Comparison of ENCODE assay signal across 8 cellular contexts in genomic region chr11:72238040-72238450, GRCh38. TPM values are rescaled to one million over a fixed set of nuclear protein-coding genes. Genes with fewer than 3 reads are reported as not detected.
DNase-seq lines count a peak whose midpoint lies in the region; ATAC-seq lines count a peak whose summit lies in the region.

No MANE protein-coding gene starts in this region.

- ATAC-seq in T-cell (replicated peaks in 1 of 4) (peak; percentile 53 to 63 (median 54)), left colon (peak; percentile 66), GM21528 (IDR thresholded peaks at IDR 0.05; ENCODE audit: low FRiP score, unreplicated experiment) (no peak)

- no peak overlapping the region for H3K27ac Mint-ChIP-seq in T-cell

- CTCF ChIA-PET in T-cell (lab: Charles Lee): interaction anchor here in 1 of 2 donors (0.9 to 1.0 kb wide), 2 partner anchors 15 to 55 kb away, joined by 3 to 5 read pairs; no protein-coding TSS in a partner anchor

- peaks cover 10% of the 10 kb centered on the region for H3K36me3 Mint-ChIP-seq in T-cell

- peaks cover 31 to 36% of the 10 kb centered on the region in 2 donors for H3K27me3 Mint-ChIP-seq in T-cell

- intact Hi-C loops in left colon (cut with DNase I, micrococcal nuclease): no loop called here

- peaks cover 23 to 27% (median 25%) of the 10 kb centered on the region in 3 donors for H3K4me1 Mint-ChIP-seq in T-cell

- no peaks in the 10 kb centered on the region for H3K9me3 Mint-ChIP-seq in T-cell

- DNase-seq in EL: peak; percentile 60
- peak; percentile 76 for DNase-seq in HuH-7.5 (ENCODE audit: low spot score)
- peak in 16 of 34 experiments; percentile 17 to 55 (median 34) for DNase-seq in T-cell
- peak; percentile 64 for DNase-seq in cerebellar cortex (ENCODE audit: low spot score)
- peak; percentile 53 to 71 for DNase-seq in left colon
- peak; percentile 73 for DNase-seq in stimulated activated CD8-positive, alpha-beta memory T cell treated with anti-CD3 and anti-CD28 coated beads, Interleukin-4, amount 100 ng/mL, for 48 hours
- no peak for DNase-seq in NCI-H1930 (lab: John Stamatoyannopoulos, UW)

- POLR2A ChIA-PET in T-cell (lab: Charles Lee): interaction anchor here in 1 of 2 donors (1.0 kb wide), 1 partner anchor 15 kb away, joined by 5 read pairs; no protein-coding TSS in a partner anchor

- no peak overlapping the region for H3K4me3 Mint-ChIP-seq in T-cell

RNA-seq across cellular contexts. Expression of gene PHOX2A, which starts 5.9 kb away (rescaled TPM):
- not detected for total RNA-seq in T-cell
- total RNA-seq in left colon: under 1 TPM; 0.61 to 0.89 TPM

RNA-seq across cellular contexts. Expression of gene INPPL1, which starts 13.5 kb away (rescaled TPM):
- total RNA-seq in T-cell (100 to 1,000 TPM; 112 to 162 (median 147) TPM), left colon (100 to 1,000 TPM; 120 to 142 TPM)

RNA-seq across cellular contexts. Expression of gene FOLR2, which starts 21.5 kb away (rescaled TPM):
- not detected for total RNA-seq in T-cell
- total RNA-seq in left colon: 10 to 100 TPM in 1 of 2 donors, 1 to 10 TPM in 1; 4.8 to 23.5 TPM

RNA-seq across cellular contexts. Expression of gene FOLR1, which starts 46.1 kb away (rescaled TPM):
- under 1 TPM in 1 of 5 donors, not detected in 4; 0.25 TPM for total RNA-seq in T-cell
- total RNA-seq in left colon: not detected

Comparison
In these comparisons a context has a peak if more than half of its experiments do, and no peak if none do; other contexts are left out.
1. DNase-seq: peak in EL (single experiment), HuH-7.5 (single experiment), cerebellar cortex (single experiment), left colon (2 of 2) and stimulated activated CD8-positive, alpha-beta memory T cell treated with anti-CD3 and anti-CD28 coated beads, Interleukin-4, amount 100 ng/mL, for 48 hours (single experiment); none in NCI-H1930 (0 of 2).
2. RNA of gene FOLR2, which starts 21.5 kb away (total RNA-seq): 4.8 to 23.5 TPM in left colon; not detected in T-cell; every median in the first group is over 4 times any median in the second.